ENCODE assay signal across 19 cellular contexts in genomic region chr13:31477961-31478360, GRCh38.
A peak's percentile ranks its signal among the peaks of the same experiment; 100 is the strongest.
DNase-seq lines count a peak whose midpoint lies in the region; ATAC-seq, FAIRE-seq and TF ChIP-seq lines count a peak whose summit lies in the region.
"Had no signal": no experiment of that assay in that cellular context is flagged by ENCODE, and none has a peak within 500 bp of the region (broad histone marks: within the 10 kb centered on the region; RNA-seq: fewer than 3 reads in every experiment).

No MANE protein-coding gene starts in this region.

- DNase-seq in GM04503 (ENCODE audit: low read depth) (peak; percentile 44), astrocyte of the cerebellum (ENCODE audit: low read depth) (peak; percentile 39), fibroblast of the aortic adventitia (ENCODE audit: low read depth) (peak; percentile 59), pancreas (no peak), HAP-1 (ENCODE audit: low spot score in 2 of 2) (no peak), SIG-M5 (lab: John Stamatoyannopoulos, UW) (no peak)
- DNase-seq: activated CD4-positive, alpha-beta T cell treated with anti-CD3 and anti-CD28 coated beads for 36 hours; C1 segment of cervical spinal cord; NCI-H1694; NCI-H774; stimulated activated naive CD4-positive, alpha-beta T cell; T-helper 1 cell had no signal

- TF ChIP-seq CTCF in astrocyte of the cerebellum (IDR thresholded peaks at IDR 0.05; ENCODE audit: low read depth, low read length, missing control alignments) (no peak), fibroblast of the aortic adventitia (IDR thresholded peaks at IDR 0.05; ENCODE audit: insufficient read depth, low read length) (no peak), pancreas (IDR thresholded peaks at IDR 0.05) (no peak)

- intact Hi-C loops in pancreas (cut with DNase I), result no loop called here

- no peaks in the 10 kb centered on the region for H3K9me3 ChIP-seq in pancreas
- H3K9me3 ChIP-seq in HAP-1, result no peaks in the 10 kb centered on the region
- H3K9me3 ChIP-seq: gastroesophageal sphincter, prostate gland had no signal

- no peak overlapping the region for H3K27ac ChIP-seq in pancreas
- H3K27ac ChIP-seq: coronary artery, gastroesophageal sphincter, prostate gland had no signal

- no peak overlapping the region for H3K4me3 ChIP-seq in astrocyte of the cerebellum (ENCODE audit: low read depth, low read length)
- H3K4me3 ChIP-seq in fibroblast of the aortic adventitia (ENCODE audit: low read depth, low read length), result no peak overlapping the region
- no peak overlapping the region for H3K4me3 ChIP-seq in pancreas
- H3K4me3 ChIP-seq in HAP-1, result no peak overlapping the region
- H3K4me3 ChIP-seq: coronary artery, gastroesophageal sphincter, prostate gland had no signal

- H3K27me3 ChIP-seq in pancreas (peaks cover 0 to 9% (median 0%) of the 10 kb centered on the region in 4 donors), HAP-1 (ENCODE audit: low read depth) (no peaks in the 10 kb centered on the region)

- WGBS in pancreas, 2 donors, result 62 to 78% methylated on average over 3 of the region's 3 CpGs

- no peaks in the 10 kb centered on the region for H3K36me3 ChIP-seq in pancreas
- H3K36me3 ChIP-seq in HAP-1 (replicated peaks), result no peaks in the 10 kb centered on the region
- H3K36me3 ChIP-seq: gastroesophageal sphincter, prostate gland had no signal

- FAIRE-seq in pancreas (lab: Jason Lieb, UNC), result no peak
- FAIRE-seq: D721Med had no signal

- no peak for ATAC-seq in pancreas
- no peak for ATAC-seq in GM18502 (IDR thresholded peaks at IDR 0.05; ENCODE audit: poor library complexity, unreplicated experiment)
- ATAC-seq: activated CD4-positive, alpha-beta T cell treated with anti-CD3 and anti-CD28 coated beads for 36 hours; gastroesophageal sphincter; natural killer cell treated with Interleukin-12 subunit alpha and Interleukin-12 subunit beta and Interleukin-15 and Interleukin-18, amount 100 ng/mL, for 72 hours; Right ventricle myocardium inferior had no signal

- in situ Hi-C loops in astrocyte of the cerebellum (cut with HindIII; ENCODE audit: low sequenced_read_pairs), result no loop called here
- in situ Hi-C loops in HAP-1 (cut with MboI; ENCODE audit: low sequenced_read_pairs), result no loop called here

- H3K4me1 ChIP-seq in pancreas, result no peaks in the 10 kb centered on the region
- peaks cover 5% of the 10 kb centered on the region for H3K4me1 ChIP-seq in HAP-1
- H3K4me1 ChIP-seq: gastroesophageal sphincter, prostate gland had no signal

Comparison
In these comparisons a context has a peak if more than half of its experiments do, and no peak if none do; other contexts are left out.
1. DNase-seq: peak in GM04503 (single experiment), astrocyte of the cerebellum (single experiment) and fibroblast of the aortic adventitia (single experiment); none in pancreas (0 of 6), HAP-1 (0 of 2) and SIG-M5 (single experiment).